ENCODE assay signal across 29 cellular contexts in the genomic region with DNA sequence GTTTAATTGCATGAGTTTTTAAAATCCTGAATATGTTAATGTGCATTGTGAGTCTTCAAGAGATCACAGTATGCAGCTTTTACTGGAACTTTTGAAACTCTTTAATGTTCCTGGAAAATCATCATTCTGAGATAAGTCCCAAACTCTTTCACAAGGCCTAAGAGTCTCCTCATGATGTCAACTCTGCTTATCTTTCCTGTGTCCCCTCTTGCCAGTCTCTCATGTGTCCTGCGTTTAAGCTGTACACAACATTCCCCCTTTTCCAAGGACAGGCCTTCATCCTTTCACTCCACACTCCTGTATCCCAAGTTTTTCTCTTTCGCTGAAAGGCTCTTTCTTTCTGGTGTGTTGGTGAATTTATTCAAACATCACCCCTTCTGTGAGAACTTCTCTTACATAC.
"Had no signal": no experiment of that assay in that cellular context is flagged by ENCODE, and none has a peak within 500 bp of the region (broad histone marks: within the 10 kb centered on the region; RNA-seq: fewer than 3 reads in every experiment).

No MANE protein-coding gene starts in this region.

- H3K4me3 ChIP-seq: colonic mucosa, coronary artery, dorsolateral prefrontal cortex, esophagus muscularis mucosa, esophagus squamous epithelium, gastrocnemius medialis, gastroesophageal sphincter, heart left ventricle, heart right ventricle had no signal

- ATAC-seq: effector memory CD8-positive, alpha-beta T cell; esophagus mucosa; foreskin keratinocyte; gastrocnemius medialis; gastroesophageal sphincter; heart left ventricle; heart right ventricle had no signal

- H3K4me3 Mint-ChIP-seq: dendritic cell treated with granulocyte-macrophage colony-stimulating factor and Interleukin-4, amounts not matched to agents 40 ng/mL and 50 ng/mL, for 4 days; effector memory CD8-positive, alpha-beta T cell; endodermal cell had no signal

- H3K9me3 Mint-ChIP-seq: endodermal cell had no signal

- H3K36me3 ChIP-seq: colonic mucosa, esophagus muscularis mucosa, esophagus squamous epithelium, gastrocnemius medialis, gastroesophageal sphincter, heart left ventricle, heart right ventricle had no signal

- H3K4me1 ChIP-seq: colonic mucosa, gastrocnemius medialis, heart left ventricle, heart right ventricle had no signal

- H3K27me3 ChIP-seq: colonic mucosa, dorsolateral prefrontal cortex, esophagus muscularis mucosa, foreskin keratinocyte, gastrocnemius medialis, gastroesophageal sphincter, heart left ventricle, heart right ventricle had no signal

- H3K27ac ChIP-seq: colonic mucosa, coronary artery, dorsolateral prefrontal cortex, epithelial cell of prostate, esophagus muscularis mucosa, esophagus squamous epithelium, foreskin keratinocyte, gastrocnemius medialis, gastroesophageal sphincter, heart left ventricle, heart right ventricle had no signal

- H3K27ac Mint-ChIP-seq: dendritic cell treated with granulocyte-macrophage colony-stimulating factor and Interleukin-4, amounts not matched to agents 40 ng/mL and 50 ng/mL, for 4 days; effector memory CD8-positive, alpha-beta T cell; endodermal cell had no signal

- H3K27me3 Mint-ChIP-seq: dendritic cell treated with granulocyte-macrophage colony-stimulating factor and Interleukin-4, amounts not matched to agents 40 ng/mL and 50 ng/mL, for 4 days; effector memory CD8-positive, alpha-beta T cell had no signal

- H3K9me3 ChIP-seq: colonic mucosa, esophagus muscularis mucosa, esophagus squamous epithelium, gastrocnemius medialis, gastroesophageal sphincter, heart left ventricle had no signal

- FAIRE-seq: colon, endometrium, endothelial cell of umbilical vein, frontal cortex had no signal

- DNase-seq: colonic mucosa; cortex of kidney; dermis blood vessel endothelial cell; dorsolateral prefrontal cortex; effector CD4-positive, alpha-beta T cell; effector CD8-positive, alpha-beta T cell; effector memory CD4-positive, alpha-beta T cell; effector memory CD8-positive, alpha-beta T cell; endodermal cell; erythroblast; esophagus squamous epithelium; foreskin fibroblast; foreskin keratinocyte; foreskin melanocyte; gastrocnemius medialis; glutamatergic neuron; head of caudate nucleus; heart left ventricle; heart right ventricle had no signal
